ENCODE assay signal across 1 cellular context in genomic region chr3:136332776-136333175, GRCh38.
TF ChIP-seq lines count a peak whose summit lies in the region.

No MANE protein-coding gene starts in this region.

TF ChIP-seq in IMR-90, 13 proteins besides CTCF, POLR2A, EP300 and RAD21:
- TF ChIP-seq CHD1 (IDR thresholded peaks at IDR 0.05; ENCODE audit: low read depth, low read length): no peak
- TF ChIP-seq RCOR1 (IDR thresholded peaks at IDR 0.05; ENCODE audit: insufficient replicate concordance, low read length): no peak
- peak; percentile 35; the same call in 1 of the 2 replicates for TF ChIP-seq FOS (IDR thresholded peaks at IDR 0.05; ENCODE audit: low read depth, low read length)
- TF ChIP-seq MAZ (IDR thresholded peaks at IDR 0.05; ENCODE audit: borderline replicate concordance, low read depth, low read length): peak; percentile 50
TF ChIP-seq in IMR-90: peak in this region for 2.
